In genomic region chr6:131213501-131213990, GRCh38 we compare ENCODE assay signal across 13 cellular contexts.
DNase-seq lines count a peak whose midpoint lies in the region; ATAC-seq and TF ChIP-seq lines count a peak whose summit lies in the region.
"Had no signal": no experiment of that assay in that cellular context is flagged by ENCODE, and none has a peak within 500 bp of the region (broad histone marks: within the 10 kb centered on the region; RNA-seq: fewer than 3 reads in every experiment).

No MANE protein-coding gene starts in this region.

- H3K27ac ChIP-seq in breast epithelium = peak overlapping the region in 1 of 2 donors; percentile 10

- H3K4me3 Mint-ChIP-seq in activated CD8-positive, alpha-beta T cell treated with anti-CD3 and anti-CD28 coated beads for 36 hours = no peak overlapping the region
- H3K4me3 Mint-ChIP-seq: naive B cell had no signal

- peak; percentile 49 for ATAC-seq in activated CD8-positive, alpha-beta T cell treated with anti-CD3 and anti-CD28 coated beads for 36 hours
- ATAC-seq: esophagus mucosa had no signal

- H3K27me3 Mint-ChIP-seq in activated CD8-positive, alpha-beta T cell treated with anti-CD3 and anti-CD28 coated beads for 36 hours = no peaks in the 10 kb centered on the region
- H3K27me3 Mint-ChIP-seq: naive B cell had no signal

- H3K4me3 ChIP-seq in fibroblast of the aortic adventitia (ENCODE audit: low read depth, low read length) (no peak overlapping the region), skeletal muscle cell (ENCODE audit: low read depth, low read length) (no peak overlapping the region), breast epithelium (no peak overlapping the region)
- H3K4me3 ChIP-seq: tibial nerve had no signal

- peaks cover 42% of the 10 kb centered on the region for H3K4me1 Mint-ChIP-seq in activated CD8-positive, alpha-beta T cell treated with anti-CD3 and anti-CD28 coated beads for 36 hours (ENCODE audit: low read depth)

- no peaks in the 10 kb centered on the region for H3K27me3 ChIP-seq in breast epithelium
- H3K27me3 ChIP-seq: tibial nerve had no signal

- CTCF ChIA-PET in activated CD8-positive, alpha-beta T cell treated with anti-CD3 and anti-CD28 coated beads for 36 hours (lab: Charles Lee) = interaction anchor here (1.0 to 1.9 kb wide), 5 partner anchors 13 to 328 kb away, joined by 3 to 9 read pairs (median 3); no protein-coding TSS in a partner anchor

- no peak for TF ChIP-seq POLR2A in breast epithelium (IDR thresholded peaks at IDR 0.05)

- peak; percentile 66 for DNase-seq in H4 (ENCODE audit: low spot score)
- DNase-seq in activated CD8-positive, alpha-beta T cell treated with anti-CD3 and anti-CD28 coated beads for 36 hours = no peak
- DNase-seq in fibroblast of the aortic adventitia (ENCODE audit: low read depth) = peak; percentile 21
- peak; percentile 76 for DNase-seq in skeletal muscle cell (ENCODE audit: low read depth)
- DNase-seq in cerebellar nuclear complex (lab: John Stamatoyannopoulos, UW) = no peak
- DNase-seq in HT-29 (ENCODE audit: low spot score) = no peak
- no peak for DNase-seq in breast epithelium (ENCODE audit: low spot score in 2 of 2)
- DNase-seq: activated CD4-positive, alpha-beta T cell treated with anti-CD3 and anti-CD28 coated beads for 48 hours; central memory CD4-positive, alpha-beta T cell; naive B cell; NCI-H2107 had no signal

- POLR2A ChIA-PET in activated CD8-positive, alpha-beta T cell treated with anti-CD3 and anti-CD28 coated beads for 36 hours (lab: Charles Lee) = interaction anchor here (0.7 kb wide), 1 partner anchor 505 kb away, joined by 3 read pairs; no protein-coding TSS in a partner anchor

- peaks cover 10% of the 10 kb centered on the region for H3K36me3 Mint-ChIP-seq in activated CD8-positive, alpha-beta T cell treated with anti-CD3 and anti-CD28 coated beads for 36 hours (ENCODE audit: low read depth)

- H3K27ac Mint-ChIP-seq in activated CD8-positive, alpha-beta T cell treated with anti-CD3 and anti-CD28 coated beads for 36 hours = no peak overlapping the region

- H3K36me3 ChIP-seq in breast epithelium = no peaks in the 10 kb centered on the region

- intact Hi-C loops in activated CD8-positive, alpha-beta T cell treated with anti-CD3 and anti-CD28 coated beads for 36 hours (cut with micrococcal nuclease) = no loop called here
- intact Hi-C loops in breast epithelium (cut with DNase I; ENCODE audit: low total_unique reads) = no loop called here

- no peaks in the 10 kb centered on the region for H3K4me1 ChIP-seq in breast epithelium

- peaks cover 4% of the 10 kb centered on the region for H3K9me3 Mint-ChIP-seq in activated CD8-positive, alpha-beta T cell treated with anti-CD3 and anti-CD28 coated beads for 36 hours
- H3K9me3 Mint-ChIP-seq: naive B cell had no signal

- TF ChIP-seq CTCF in activated CD8-positive, alpha-beta T cell treated with anti-CD3 and anti-CD28 coated beads for 36 hours (IDR thresholded peaks at IDR 0.05) = no peak
- no peak for TF ChIP-seq CTCF in fibroblast of the aortic adventitia (IDR thresholded peaks at IDR 0.05; ENCODE audit: insufficient read depth, low read length)
- TF ChIP-seq CTCF in breast epithelium (IDR thresholded peaks at IDR 0.05) = no peak

- H3K9me3 ChIP-seq in breast epithelium = no peaks in the 10 kb centered on the region
- H3K9me3 ChIP-seq: tibial nerve had no signal

Comparison
In these comparisons a context has a peak if more than half of its experiments do, and no peak if none do; other contexts are left out.
1. DNase-seq: peak in H4 (single experiment), fibroblast of the aortic adventitia (single experiment) and skeletal muscle cell (single experiment); none in activated CD8-positive, alpha-beta T cell treated with anti-CD3 and anti-CD28 coated beads for 36 hours (single experiment), cerebellar nuclear complex (0 of 2), HT-29 (single experiment) and breast epithelium (0 of 2).